In genomic region chr2:72722492-72723090, GRCh38 we compare ENCODE assay signal across 17 cellular contexts.
DNase-seq lines count a peak whose midpoint lies in the region; ATAC-seq, FAIRE-seq and TF ChIP-seq lines count a peak whose summit lies in the region.
"Had no signal": no experiment of that assay in that cellular context is flagged by ENCODE, and none has a peak within 500 bp of the region (broad histone marks: within the 10 kb centered on the region; RNA-seq: fewer than 3 reads in every experiment).

No MANE protein-coding gene starts in this region.

- H3K4me3 ChIP-seq in bronchial epithelial cell (ENCODE audit: low read depth, low read length) (no peak overlapping the region), kidney epithelial cell (ENCODE audit: low read depth, low read length) (no peak overlapping the region)
- H3K4me3 ChIP-seq: ascending aorta, lower lobe of right lung, skin epidermis, suprapubic skin had no signal

- no peak for FAIRE-seq in bronchial epithelial cell (lab: Jason Lieb, UNC)
- FAIRE-seq: A204.1 had no signal

- ATAC-seq in GM19351 (IDR thresholded peaks at IDR 0.05; ENCODE audit: unreplicated experiment): no peak
- ATAC-seq: effector memory CD8-positive, alpha-beta T cell; lower lobe of right lung had no signal

- TF ChIP-seq CTCF in bronchial epithelial cell (IDR thresholded peaks at IDR 0.05; ENCODE audit: insufficient read depth, low read length, severe bottlenecking) (no peak), kidney epithelial cell (IDR thresholded peaks at IDR 0.05; ENCODE audit: insufficient read depth, low read length, poor library complexity, severe bottlenecking) (no peak)

- no peaks in the 10 kb centered on the region for H3K27me3 ChIP-seq in bronchial epithelial cell (ENCODE audit: control insufficient read depth, insufficient read depth, low read length)
- no peaks in the 10 kb centered on the region for H3K27me3 ChIP-seq in kidney epithelial cell (ENCODE audit: control insufficient read depth, insufficient read depth, low read length)
- H3K27me3 ChIP-seq: ascending aorta, suprapubic skin had no signal

- peaks cover 4% of the 10 kb centered on the region for H3K36me3 ChIP-seq in bronchial epithelial cell (ENCODE audit: control insufficient read depth, insufficient read depth, low read length)
- no peaks in the 10 kb centered on the region for H3K36me3 ChIP-seq in kidney epithelial cell (ENCODE audit: control insufficient read depth, insufficient read depth, low read length)
- H3K36me3 ChIP-seq: suprapubic skin had no signal

- peak; percentile 52 for DNase-seq in A172 (ENCODE audit: low spot score)
- peak; percentile 61 for DNase-seq in HCEC 1CT
- DNase-seq in bronchial epithelial cell (ENCODE audit: low read depth): peak; percentile 28
- DNase-seq in kidney epithelial cell (ENCODE audit: low read depth): peak; percentile 2
- DNase-seq in RPMI8226: no peak
- DNase-seq in activated gamma-delta T cell (lab: John Stamatoyannopoulos, UW): no peak
- no peak for DNase-seq in stimulated activated CD4-positive, alpha-beta T cell treated with anti-CD3 and anti-CD28 coated beads, Interleukin-1b, Interleukin-23, amount 100 ng/mL, for 48 hours
- DNase-seq: effector memory CD8-positive, alpha-beta T cell; hypothalamus; lower lobe of right lung; NCI-H146; NCI-H526 had no signal

Comparison
In these comparisons a context has a peak if more than half of its experiments do, and no peak if none do; other contexts are left out.
1. DNase-seq: peak in A172 (single experiment), HCEC 1CT (single experiment), bronchial epithelial cell (single experiment) and kidney epithelial cell (single experiment); none in RPMI8226 (single experiment), activated gamma-delta T cell (single experiment) and stimulated activated CD4-positive, alpha-beta T cell treated with anti-CD3 and anti-CD28 coated beads, Interleukin-1b, Interleukin-23, amount 100 ng/mL, for 48 hours (single experiment).